21 cellular contexts compared by ENCODE assay signal in the genomic region with DNA sequence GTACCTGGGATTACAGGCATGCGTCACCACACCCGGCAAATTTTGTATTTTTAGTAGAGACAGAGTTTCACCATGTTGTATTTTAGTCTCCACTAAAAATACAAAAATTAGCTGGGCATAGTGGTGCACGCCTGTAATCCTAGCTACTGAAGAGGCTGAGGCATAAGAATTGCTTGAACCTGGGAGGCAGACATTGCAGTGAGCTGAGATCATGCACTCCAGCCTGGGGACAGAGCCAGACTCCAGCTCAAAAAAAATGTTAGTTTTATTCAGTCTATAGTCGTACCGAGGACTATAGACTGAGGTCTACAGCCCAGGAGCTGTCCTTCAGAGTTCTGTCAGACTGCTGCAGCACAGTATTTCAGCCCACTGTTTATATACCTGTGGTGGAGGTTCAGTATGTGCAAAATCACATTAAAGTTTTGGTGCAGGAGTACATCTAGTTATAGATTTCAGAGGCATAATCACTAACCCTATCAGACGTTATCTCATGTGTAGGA. TPM values are rescaled to one million over a fixed set of nuclear protein-coding genes. Genes with fewer than 3 reads are reported as not detected.
DNase-seq lines count a peak whose midpoint lies in the region; ATAC-seq and TF ChIP-seq lines count a peak whose summit lies in the region.
"Had no signal": no experiment of that assay in that cellular context is flagged by ENCODE, and none has a peak within 500 bp of the region (broad histone marks: within the 10 kb centered on the region; RNA-seq: fewer than 3 reads in every experiment).

No MANE protein-coding gene starts in this region.

- H3K4me1 ChIP-seq in gastroesophageal sphincter, result peaks cover 0 to 17% (median 7%) of the 10 kb centered on the region in 3 donors

- DNase-seq in ELF-1 (ENCODE audit: low read depth, low spot score), result peak; percentile 29
- peak; percentile 33 for DNase-seq in amniotic epithelial cell (ENCODE audit: low read depth)
- peak; percentile 53 for DNase-seq in fibroblast of pulmonary artery (ENCODE audit: low read depth)
- no peak for DNase-seq in neural crest cell (ENCODE audit: low read depth, low spot score)
- DNase-seq in activated naive CD4-positive, alpha-beta T cell treated with anti-CD3 and anti-CD28 coated beads, Interleukin-2, amount 50 U/mL, for 16 hours, result no peak
- no peak for DNase-seq in activated naive CD4-positive, alpha-beta T cell treated with anti-CD3 and anti-CD28 coated beads for 36 hours
- DNase-seq in WERI-Rb-1, result no peak
- DNase-seq: activated CD4-positive, alpha-beta T cell treated with anti-CD3 and anti-CD28 coated beads, Interleukin-2, amount 10 ng/mL, durations not matched to agents 7 days and 5 days; activated naive CD4-positive, alpha-beta T cell treated with Interleukin-2 at 50 U/mL for 16 hours; activated T-cell treated with anti-CD3 and anti-CD28 coated beads for 4 hours; DMS79; esophagus squamous epithelium; MM.1S; NCI-H1930; NCI-H446 treated with DMSO at 0.1 percent for 48 hours; stimulated activated CD4-positive, alpha-beta T cell treated with anti-CD3 and anti-CD28 coated beads, Interleukin-1b, Interleukin-23, amount 100 ng/mL, for 48 hours; stomach had no signal

- no peak for TF ChIP-seq POLR2A in gastroesophageal sphincter (IDR thresholded peaks at IDR 0.05)

- H3K27me3 Mint-ChIP-seq in neural crest cell (ENCODE audit: low read depth), result no peaks in the 10 kb centered on the region
- no peaks in the 10 kb centered on the region for H3K27me3 Mint-ChIP-seq in activated naive CD4-positive, alpha-beta T cell treated with anti-CD3 and anti-CD28 coated beads for 36 hours (ENCODE audit: low read depth)
- H3K27me3 Mint-ChIP-seq: activated CD4-positive, alpha-beta T cell treated with anti-CD3 and anti-CD28 coated beads, Interleukin-2, amount 10 ng/mL, durations not matched to agents 7 days and 5 days had no signal

- H3K4me1 Mint-ChIP-seq in neural crest cell, result peaks cover 20% of the 10 kb centered on the region
- H3K4me1 Mint-ChIP-seq in activated naive CD4-positive, alpha-beta T cell treated with anti-CD3 and anti-CD28 coated beads for 36 hours (ENCODE audit: low read depth), result peaks cover 9% of the 10 kb centered on the region
- H3K4me1 Mint-ChIP-seq: GM23338 had no signal

- CTCF ChIA-PET in activated naive CD4-positive, alpha-beta T cell treated with anti-CD3 and anti-CD28 coated beads for 36 hours (lab: Charles Lee), result no interaction called here

- H3K27me3 ChIP-seq in gastroesophageal sphincter, result no peaks in the 10 kb centered on the region
- no peaks in the 10 kb centered on the region for H3K27me3 ChIP-seq in WERI-Rb-1 (ENCODE audit: insufficient read depth, low read depth, severe bottlenecking)
- H3K27me3 ChIP-seq: cardiac muscle cell, esophagus squamous epithelium, stomach had no signal

- H3K36me3 ChIP-seq in gastroesophageal sphincter (no peaks in the 10 kb centered on the region), WERI-Rb-1 (peaks cover 1% of the 10 kb centered on the region)
- H3K36me3 ChIP-seq: cardiac muscle cell, esophagus squamous epithelium, stomach had no signal

- WGBS in gastroesophageal sphincter (ENCODE audit: low coverage in 1 of 2), 2 donors, result 52 to 62% methylated on average over 6 of the region's 6 CpGs

- no peak for TF ChIP-seq EP300 in gastroesophageal sphincter (IDR thresholded peaks at IDR 0.05)

- H3K27ac ChIP-seq in gastroesophageal sphincter (no peak overlapping the region), WERI-Rb-1 (no peak overlapping the region)
- H3K27ac ChIP-seq: cardiac muscle cell, esophagus squamous epithelium, RWPE1, stomach had no signal

- TF ChIP-seq CTCF in fibroblast of pulmonary artery (IDR thresholded peaks at IDR 0.05; ENCODE audit: low read length, missing control alignments) (no peak), neural crest cell (conservative IDR thresholded peaks at IDR 0.05) (no peak), gastroesophageal sphincter (IDR thresholded peaks at IDR 0.05) (no peak), WERI-Rb-1 (IDR thresholded peaks at IDR 0.05; ENCODE audit: low read depth, low read length) (no peak)

- no peaks in the 10 kb centered on the region for H3K9me3 Mint-ChIP-seq in neural crest cell
- no peaks in the 10 kb centered on the region for H3K9me3 Mint-ChIP-seq in activated naive CD4-positive, alpha-beta T cell treated with anti-CD3 and anti-CD28 coated beads for 36 hours
- H3K9me3 Mint-ChIP-seq: activated CD4-positive, alpha-beta T cell treated with anti-CD3 and anti-CD28 coated beads, Interleukin-2, amount 10 ng/mL, durations not matched to agents 7 days and 5 days; GM23338 had no signal

- intact Hi-C loops in activated naive CD4-positive, alpha-beta T cell treated with anti-CD3 and anti-CD28 coated beads for 36 hours (cut with micrococcal nuclease), result loop anchor here (5.0 to 10.0 kb wide), 5 partner anchors 259 to 861 kb away; partner anchors contain the start of genes BACH2, RNGTT and RRAGD

- H3K9me3 ChIP-seq in gastroesophageal sphincter (no peaks in the 10 kb centered on the region), WERI-Rb-1 (ENCODE audit: severe bottlenecking) (no peaks in the 10 kb centered on the region)
- H3K9me3 ChIP-seq: esophagus squamous epithelium, stomach had no signal

- H3K4me3 Mint-ChIP-seq in neural crest cell, result peak overlapping the region; percentile 78
- H3K4me3 Mint-ChIP-seq in activated naive CD4-positive, alpha-beta T cell treated with anti-CD3 and anti-CD28 coated beads for 36 hours, result no peak overlapping the region
- H3K4me3 Mint-ChIP-seq: activated CD4-positive, alpha-beta T cell treated with anti-CD3 and anti-CD28 coated beads, Interleukin-2, amount 10 ng/mL, durations not matched to agents 7 days and 5 days; GM23338 had no signal

- no peak overlapping the region for H3K27ac Mint-ChIP-seq in neural crest cell (ENCODE audit: unreplicated experiment)
- H3K27ac Mint-ChIP-seq in activated naive CD4-positive, alpha-beta T cell treated with anti-CD3 and anti-CD28 coated beads for 36 hours, result no peak overlapping the region
- H3K27ac Mint-ChIP-seq: activated CD4-positive, alpha-beta T cell treated with anti-CD3 and anti-CD28 coated beads, Interleukin-2, amount 10 ng/mL, durations not matched to agents 7 days and 5 days; GM23338 had no signal

- H3K36me3 Mint-ChIP-seq in neural crest cell (ENCODE audit: low read depth), result no peaks in the 10 kb centered on the region
- peaks cover 6% of the 10 kb centered on the region for H3K36me3 Mint-ChIP-seq in activated naive CD4-positive, alpha-beta T cell treated with anti-CD3 and anti-CD28 coated beads for 36 hours (ENCODE audit: low read depth)

- H3K4me3 ChIP-seq in fibroblast of pulmonary artery (replicated peaks; ENCODE audit: low read depth, low read length), result no peak overlapping the region
- H3K4me3 ChIP-seq in gastroesophageal sphincter, result no peak overlapping the region
- no peak overlapping the region for H3K4me3 ChIP-seq in WERI-Rb-1 (ENCODE audit: low read depth, low read length)
- H3K4me3 ChIP-seq: cardiac muscle cell, esophagus squamous epithelium, GM23338, stomach had no signal

- ATAC-seq in gastroesophageal sphincter, result no peak
- ATAC-seq: GM23338 had no signal

RNA-seq across cellular contexts. Expression of gene CASP8AP2, which starts 3.6 kb away (rescaled TPM):
- total RNA-seq in neural crest cell, result 36.6 and 38.3 TPM in 2 replicates
- 10 to 100 TPM; 14.1 to 26.6 (median 20.4) TPM for total RNA-seq in gastroesophageal sphincter
- 10 to 100 TPM; 27.4 to 30.2 TPM for total RNA-seq in activated naive CD4-positive, alpha-beta T cell treated with anti-CD3 and anti-CD28 coated beads for 36 hours

RNA-seq across cellular contexts. Expression of gene MDN1, which starts 6.5 kb away (rescaled TPM):
- total RNA-seq in neural crest cell (46.6 and 49.0 TPM in 2 replicates), gastroesophageal sphincter (10 to 100 TPM; 21.3 to 30.4 (median 24.1) TPM)
- total RNA-seq in activated naive CD4-positive, alpha-beta T cell treated with anti-CD3 and anti-CD28 coated beads for 36 hours, result 10 to 100 TPM; 42.1 to 52.1 TPM

Comparison
In these comparisons a context has a peak if more than half of its experiments do, and no peak if none do; other contexts are left out.
1. DNase-seq: peak in ELF-1 (single experiment), amniotic epithelial cell (single experiment) and fibroblast of pulmonary artery (single experiment); none in neural crest cell (single experiment), activated naive CD4-positive, alpha-beta T cell treated with anti-CD3 and anti-CD28 coated beads, Interleukin-2, amount 50 U/mL, for 16 hours (single experiment), activated naive CD4-positive, alpha-beta T cell treated with anti-CD3 and anti-CD28 coated beads for 36 hours (single experiment) and WERI-Rb-1 (single experiment).